9 cellular contexts compared by ENCODE assay signal in genomic region chr11:65871811-65872548, GRCh38. TPM values are rescaled to one million over a fixed set of nuclear protein-coding genes. Genes with fewer than 3 reads are reported as not detected.
A peak's percentile ranks its signal among the peaks of the same experiment; 100 is the strongest.
DNase-seq lines count a peak whose midpoint lies in the region; ATAC-seq lines count a peak whose summit lies in the region.
"Had no signal": no experiment of that assay in that cellular context is flagged by ENCODE, and none has a peak within 500 bp of the region (broad histone marks: within the 10 kb centered on the region; RNA-seq: fewer than 3 reads in every experiment).

No MANE protein-coding gene starts in this region.

- H3K4me3 Mint-ChIP-seq in activated CD4-positive, alpha-beta memory T cell treated with anti-CD3 and anti-CD28 coated beads, Interleukin-2, amount 10 ng/mL, durations not matched to agents 7 days and 5 days: peak overlapping the region; percentile 37

- CTCF ChIA-PET in activated CD4-positive, alpha-beta memory T cell treated with anti-CD3 and anti-CD28 coated beads, Interleukin-2, amount 10 ng/mL, durations not matched to agents 7 days and 5 days (lab: Charles Lee): interaction anchor here (1.2 to 4.7 kb wide), 3 partner anchors 12 to 21 kb away, joined by 4 to 46 read pairs (median 8); partner anchors contain the start of genes CCDC85B and MUS81

- POLR2A ChIA-PET in activated CD4-positive, alpha-beta memory T cell treated with anti-CD3 and anti-CD28 coated beads, Interleukin-2, amount 10 ng/mL, durations not matched to agents 7 days and 5 days (lab: Charles Lee): interaction anchor here (0.9 to 4.9 kb wide), 11 partner anchors 8 to 234 kb away, joined by 3 to 135 read pairs (median 5); partner anchors contain the start of genes BANF1, CCDC85B, CFL1 and CTSW

- peak; percentile 16 for ATAC-seq in left ventricle myocardium superior

- peaks cover 13% of the 10 kb centered on the region for H3K36me3 Mint-ChIP-seq in activated CD4-positive, alpha-beta memory T cell treated with anti-CD3 and anti-CD28 coated beads, Interleukin-2, amount 10 ng/mL, durations not matched to agents 7 days and 5 days (ENCODE audit: low read depth)

- H3K4me1 Mint-ChIP-seq in activated CD4-positive, alpha-beta memory T cell treated with anti-CD3 and anti-CD28 coated beads, Interleukin-2, amount 10 ng/mL, durations not matched to agents 7 days and 5 days: peaks cover 37% of the 10 kb centered on the region

- H3K36me3 ChIP-seq in rectal smooth muscle tissue (ENCODE audit: control insufficient read depth, insufficient read depth, low read length): peaks cover 5% of the 10 kb centered on the region

- H3K27ac Mint-ChIP-seq in activated CD4-positive, alpha-beta memory T cell treated with anti-CD3 and anti-CD28 coated beads, Interleukin-2, amount 10 ng/mL, durations not matched to agents 7 days and 5 days: no peak overlapping the region

- DNase-seq in EH (ENCODE audit: low read depth) (peak; percentile 60), left ventricle myocardium superior (peak; percentile 64), cerebellar nuclear complex (lab: John Stamatoyannopoulos, UW) (no peak), cerebellar cortex (ENCODE audit: low spot score) (no peak), GM19240 (ENCODE audit: insufficient read length, low spot score) (no peak), NCI-H1417 treated with DMSO at 0.1 percent for 48 hours (lab: John Stamatoyannopoulos, UW) (no peak)
- DNase-seq in activated CD4-positive, alpha-beta memory T cell treated with anti-CD3 and anti-CD28 coated beads, Interleukin-2, amount 10 ng/mL, durations not matched to agents 7 days and 5 days: no peak

- peak overlapping the region; percentile 39 for H3K9ac ChIP-seq in rectal smooth muscle tissue (ENCODE audit: low read length)

- H3K9me3 Mint-ChIP-seq in activated CD4-positive, alpha-beta memory T cell treated with anti-CD3 and anti-CD28 coated beads, Interleukin-2, amount 10 ng/mL, durations not matched to agents 7 days and 5 days: no peaks in the 10 kb centered on the region

- peaks cover 10% of the 10 kb centered on the region for H3K27me3 Mint-ChIP-seq in activated CD4-positive, alpha-beta memory T cell treated with anti-CD3 and anti-CD28 coated beads, Interleukin-2, amount 10 ng/mL, durations not matched to agents 7 days and 5 days

- peak overlapping the region; percentile 68 for H3K4me3 ChIP-seq in rectal smooth muscle tissue (ENCODE audit: low read length)

- intact Hi-C loops in left ventricle myocardium superior (cut with micrococcal nuclease): no loop called here

- H3K27me3 ChIP-seq in rectal smooth muscle tissue (ENCODE audit: control insufficient read depth, insufficient read depth, low read length): no peaks in the 10 kb centered on the region

- peaks cover 8% of the 10 kb centered on the region for H3K4me1 ChIP-seq in rectal smooth muscle tissue (ENCODE audit: control insufficient read depth, insufficient read depth, low read length)

- peak overlapping the region; percentile 93 for H3K27ac ChIP-seq in rectal smooth muscle tissue (ENCODE audit: low read depth, low read length)
- H3K27ac ChIP-seq: SK-N-MC had no signal

RNA-seq across cellular contexts. Expression of gene EFEMP2, which starts 0.6 kb away (rescaled TPM):
- total RNA-seq in activated CD4-positive, alpha-beta memory T cell treated with anti-CD3 and anti-CD28 coated beads, Interleukin-2, amount 10 ng/mL, durations not matched to agents 7 days and 5 days: 10 to 100 TPM; 13.8 to 14.7 TPM
- 95.2 TPM for total RNA-seq in left ventricle myocardium superior

RNA-seq across cellular contexts. Expression of gene CTSW, which starts 7.7 kb away (rescaled TPM):
- 10 to 100 TPM; 75.9 to 80.5 TPM for total RNA-seq in activated CD4-positive, alpha-beta memory T cell treated with anti-CD3 and anti-CD28 coated beads, Interleukin-2, amount 10 ng/mL, durations not matched to agents 7 days and 5 days
- total RNA-seq in left ventricle myocardium superior: 1.1 TPM

RNA-seq across cellular contexts. Expression of gene MUS81, which starts 11.7 kb away (rescaled TPM):
- 10 to 100 TPM; 86.9 to 91.9 TPM for total RNA-seq in activated CD4-positive, alpha-beta memory T cell treated with anti-CD3 and anti-CD28 coated beads, Interleukin-2, amount 10 ng/mL, durations not matched to agents 7 days and 5 days
- 37.8 TPM for total RNA-seq in left ventricle myocardium superior

RNA-seq across cellular contexts. Expression of gene CFL1, which starts 14.0 kb away (rescaled TPM):
- 1,000 to 10,000 TPM; 1,733 to 1,734 TPM for total RNA-seq in activated CD4-positive, alpha-beta memory T cell treated with anti-CD3 and anti-CD28 coated beads, Interleukin-2, amount 10 ng/mL, durations not matched to agents 7 days and 5 days
- total RNA-seq in left ventricle myocardium superior: 334 TPM

RNA-seq across cellular contexts. Expression of gene FIBP, which starts 16.3 kb away (rescaled TPM):
- 10 to 100 TPM; 71.7 to 77.4 TPM for total RNA-seq in activated CD4-positive, alpha-beta memory T cell treated with anti-CD3 and anti-CD28 coated beads, Interleukin-2, amount 10 ng/mL, durations not matched to agents 7 days and 5 days
- total RNA-seq in left ventricle myocardium superior: 44.9 TPM

Comparison
In these comparisons a context has a peak if more than half of its experiments do, and no peak if none do; other contexts are left out.
1. DNase-seq: peak in EH (single experiment) and left ventricle myocardium superior (single experiment); none in activated CD4-positive, alpha-beta memory T cell treated with anti-CD3 and anti-CD28 coated beads, Interleukin-2, amount 10 ng/mL, durations not matched to agents 7 days and 5 days (single experiment), cerebellar nuclear complex (0 of 2), cerebellar cortex (single experiment), GM19240 (single experiment) and NCI-H1417 treated with DMSO at 0.1 percent for 48 hours (single experiment).
2. RNA of gene CTSW, which starts 7.7 kb away (total RNA-seq): 75.9 to 80.5 TPM in activated CD4-positive, alpha-beta memory T cell treated with anti-CD3 and anti-CD28 coated beads, Interleukin-2, amount 10 ng/mL, durations not matched to agents 7 days and 5 days; 1.1 TPM in left ventricle myocardium superior (single experiment); every median in the first group is over 10 times any median in the second.